Comparison of ENCODE assay signal across 8 cellular contexts in genomic region chr16:68844211-68844564, GRCh38. TPM values are rescaled to one million over a fixed set of nuclear protein-coding genes. Genes with fewer than 3 reads are reported as not detected.
DNase-seq lines count a peak whose midpoint lies in the region; ATAC-seq, FAIRE-seq and TF ChIP-seq lines count a peak whose summit lies in the region.

No MANE protein-coding gene starts in this region.

- H3K36me3 Mint-ChIP-seq in CD4-positive, CD25-positive, alpha-beta regulatory T cell: no peaks in the 10 kb centered on the region
- H3K36me3 Mint-ChIP-seq in dendritic cell treated with granulocyte-macrophage colony-stimulating factor and Interleukin-4, amounts not matched to agents 40 ng/mL and 50 ng/mL, for 4 days (ENCODE audit: low read depth): peaks cover 10% of the 10 kb centered on the region
- no peaks in the 10 kb centered on the region for H3K36me3 Mint-ChIP-seq in nephron progenitor cell (ENCODE audit: low read depth)

- H3K4me1 ChIP-seq in CD4-positive, CD25-positive, alpha-beta regulatory T cell (ENCODE audit: control insufficient read depth, insufficient read depth, low read length, poor library complexity, severe bottlenecking): peaks cover 17% of the 10 kb centered on the region
- H3K4me1 ChIP-seq in KMS-11 (ENCODE audit: low read depth, poor library complexity, severe bottlenecking): peaks cover 9% of the 10 kb centered on the region

- H3K4me2 ChIP-seq in KMS-11: peak overlapping the region; percentile 56

- H3K27me3 Mint-ChIP-seq in CD4-positive, CD25-positive, alpha-beta regulatory T cell: no peaks in the 10 kb centered on the region
- peaks cover 18% of the 10 kb centered on the region for H3K27me3 Mint-ChIP-seq in dendritic cell treated with granulocyte-macrophage colony-stimulating factor and Interleukin-4, amounts not matched to agents 40 ng/mL and 50 ng/mL, for 4 days
- peaks cover 6% of the 10 kb centered on the region for H3K27me3 Mint-ChIP-seq in nephron progenitor cell (ENCODE audit: low read depth, poor library complexity)

- ATAC-seq in CD4-positive, CD25-positive, alpha-beta regulatory T cell (ENCODE audit: low read depth in 2 of 2): no peak
- ATAC-seq in GM21390 (IDR thresholded peaks at IDR 0.05; ENCODE audit: unreplicated experiment) (no peak), HG03025 (IDR thresholded peaks at IDR 0.05; ENCODE audit: low FRiP score, unreplicated experiment) (no peak)

- peak overlapping the region; percentile 89 for H3K4me3 ChIP-seq in CD4-positive, CD25-positive, alpha-beta regulatory T cell (ENCODE audit: low read depth, low read length)
- no peak overlapping the region for H3K4me3 ChIP-seq in KMS-11 (IDR thresholded peaks at IDR 0.05; ENCODE audit: insufficient read depth, low read depth, low read length)

- no peaks in the 10 kb centered on the region for H3K36me3 ChIP-seq in CD4-positive, CD25-positive, alpha-beta regulatory T cell (ENCODE audit: control insufficient read depth, insufficient read depth, low read length)
- H3K36me3 ChIP-seq in KMS-11 (ENCODE audit: insufficient read depth): no peaks in the 10 kb centered on the region

- H3K27me3 ChIP-seq in CD4-positive, CD25-positive, alpha-beta regulatory T cell (ENCODE audit: control insufficient read depth, insufficient read depth, low read length): no peaks in the 10 kb centered on the region
- no peaks in the 10 kb centered on the region for H3K27me3 ChIP-seq in KMS-11 (ENCODE audit: insufficient read depth, low read depth)

- no peaks in the 10 kb centered on the region for H3K9me3 Mint-ChIP-seq in CD4-positive, CD25-positive, alpha-beta regulatory T cell
- no peaks in the 10 kb centered on the region for H3K9me3 Mint-ChIP-seq in dendritic cell treated with granulocyte-macrophage colony-stimulating factor and Interleukin-4, amounts not matched to agents 40 ng/mL and 50 ng/mL, for 4 days
- no peaks in the 10 kb centered on the region for H3K9me3 Mint-ChIP-seq in nephron progenitor cell

- H3K4me1 Mint-ChIP-seq in CD4-positive, CD25-positive, alpha-beta regulatory T cell: peaks cover 17 to 42% (median 32%) of the 10 kb centered on the region in 4 donors
- H3K4me1 Mint-ChIP-seq in dendritic cell treated with granulocyte-macrophage colony-stimulating factor and Interleukin-4, amounts not matched to agents 40 ng/mL and 50 ng/mL, for 4 days (ENCODE audit: low read depth): peaks cover 23% of the 10 kb centered on the region
- peaks cover 19% of the 10 kb centered on the region for H3K4me1 Mint-ChIP-seq in nephron progenitor cell

- TF ChIP-seq CTCF in KMS-11 (conservative IDR thresholded peaks at IDR 0.05; ENCODE audit: low read depth, low read length) (no peak; the same call in 1 of the 2 replicates), nephron progenitor cell (IDR thresholded peaks at IDR 0.05) (peak; percentile 2)

- H3K79me2 ChIP-seq in KMS-11 (ENCODE audit: insufficient read depth, low read depth): peaks cover 15% of the 10 kb centered on the region; the same call in 1 of the 2 replicates

- DNase-seq in CD4-positive, CD25-positive, alpha-beta regulatory T cell: no peak
- DNase-seq in nephron progenitor cell (no peak), AG08396 (ENCODE audit: low spot score) (no peak), HTR-8/SVneo (ENCODE audit: insufficient read length, low spot score) (no peak)

- H3K27ac ChIP-seq in CD4-positive, CD25-positive, alpha-beta regulatory T cell (ENCODE audit: insufficient read depth, low read length, poor library complexity, severe bottlenecking): peak overlapping the region; percentile 78
- H3K27ac ChIP-seq in KMS-11: peak overlapping the region; percentile 91

- no peaks in the 10 kb centered on the region for H4K20me1 ChIP-seq in KMS-11 (ENCODE audit: insufficient read depth)

- H3K27ac Mint-ChIP-seq in CD4-positive, CD25-positive, alpha-beta regulatory T cell: peak overlapping the region; percentile 53 to 97 (median 94)
- peak overlapping the region; percentile 88 for H3K27ac Mint-ChIP-seq in dendritic cell treated with granulocyte-macrophage colony-stimulating factor and Interleukin-4, amounts not matched to agents 40 ng/mL and 50 ng/mL, for 4 days
- H3K27ac Mint-ChIP-seq in nephron progenitor cell: peak overlapping the region; percentile 43

- H3K9me3 ChIP-seq in CD4-positive, CD25-positive, alpha-beta regulatory T cell (ENCODE audit: control insufficient read depth in 2 of 2, low read length in 2 of 2): no peaks in the 10 kb centered on the region

- H2AFZ ChIP-seq in KMS-11 (ENCODE audit: low read depth): peak overlapping the region; percentile 97

- peak overlapping the region; percentile 73 to 96 (median 92) for H3K4me3 Mint-ChIP-seq in CD4-positive, CD25-positive, alpha-beta regulatory T cell
- peak overlapping the region; percentile 93 for H3K4me3 Mint-ChIP-seq in dendritic cell treated with granulocyte-macrophage colony-stimulating factor and Interleukin-4, amounts not matched to agents 40 ng/mL and 50 ng/mL, for 4 days
- H3K4me3 Mint-ChIP-seq in nephron progenitor cell: peak overlapping the region; percentile 87

- intact Hi-C loops in dendritic cell treated with granulocyte-macrophage colony-stimulating factor and Interleukin-4, amounts not matched to agents 40 ng/mL and 50 ng/mL, for 4 days (cut with micrococcal nuclease): no loop called here

- no peak for FAIRE-seq in HTR-8/SVneo (lab: Jason Lieb, UNC)

- H3K9ac ChIP-seq in KMS-11: peak overlapping the region; percentile 98

RNA-seq across cellular contexts. Expression of gene TANGO6, which starts 0.9 kb away (rescaled TPM):
- total RNA-seq in CD4-positive, CD25-positive, alpha-beta regulatory T cell: 30.9 TPM
- polyA plus RNA-seq in CD4-positive, CD25-positive, alpha-beta regulatory T cell: 10 to 100 TPM in 3 of 4 donors, 1 to 10 TPM in 1; 9.5 to 14.6 (median 11.9) TPM

Comparison
In these comparisons a context has a peak if more than half of its experiments do, and no peak if none do; other contexts are left out.
1. H3K27ac Mint-ChIP-seq: peak in every context shown above with its lines; median percentile 94 in CD4-positive, CD25-positive, alpha-beta regulatory T cell; 88 in dendritic cell treated with granulocyte-macrophage colony-stimulating factor and Interleukin-4, amounts not matched to agents 40 ng/mL and 50 ng/mL, for 4 days; 43 in nephron progenitor cell.